Comparison of ENCODE assay signal across 1 cellular context in the genomic region with DNA sequence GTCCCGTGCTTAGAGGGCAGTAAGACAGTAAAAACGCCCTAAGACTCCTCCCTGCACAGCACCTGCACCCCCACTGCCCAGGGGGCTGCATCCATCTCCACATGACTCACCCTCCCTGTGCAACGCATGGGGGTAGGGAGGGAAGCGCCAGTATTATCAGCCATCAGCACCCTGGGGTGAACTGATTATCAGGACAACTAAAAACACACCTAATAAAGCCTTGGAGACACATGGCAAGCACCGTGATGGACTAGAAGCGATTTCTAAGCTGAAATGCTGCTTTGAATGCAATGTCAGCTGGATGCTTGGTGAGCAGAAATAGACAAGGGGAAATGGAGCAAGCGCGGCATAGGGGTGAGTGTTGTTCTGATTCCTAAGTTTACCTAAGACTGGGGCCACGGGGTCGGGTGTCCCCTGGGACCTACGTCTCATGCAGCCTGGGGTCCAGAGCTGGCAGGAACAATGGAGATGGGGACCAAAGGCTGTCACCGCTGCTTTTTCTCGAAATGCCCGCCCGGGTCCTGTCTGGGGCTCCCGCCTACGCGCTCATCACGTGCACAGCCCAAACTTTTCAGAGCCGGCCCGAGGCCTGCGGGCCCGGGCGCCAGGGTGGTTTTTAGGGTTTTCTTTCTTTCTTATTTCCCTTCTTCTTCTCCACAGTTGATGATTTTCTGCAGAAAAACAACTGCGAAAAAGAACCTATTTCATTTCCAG.
A peak's percentile ranks its signal among the peaks of the same experiment; 100 is the strongest.
TF ChIP-seq lines count a peak whose summit lies in the region.

No MANE protein-coding gene starts in this region.

TF ChIP-seq in K562, 482 proteins besides CTCF, POLR2A, EP300 and RAD21 (continued from another document and continues in another):
- TF ChIP-seq, protein P1, sequence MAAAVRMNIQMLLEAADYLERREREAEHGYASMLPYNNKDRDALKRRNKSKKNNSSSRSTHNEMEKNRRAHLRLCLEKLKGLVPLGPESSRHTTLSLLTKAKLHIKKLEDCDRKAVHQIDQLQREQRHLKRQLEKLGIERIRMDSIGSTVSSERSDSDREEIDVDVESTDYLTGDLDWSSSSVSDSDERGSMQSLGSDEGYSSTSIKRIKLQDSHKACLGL (CRISPR knock-in tag; IDR thresholded peaks at IDR 0.05; ENCODE audit: borderline replicate concordance, poor library complexity, severe bottlenecking): no peak
- TF ChIP-seq CHD1 (IDR thresholded peaks at IDR 0.05; ENCODE audit: low read length): no peak
- TF ChIP-seq ZNF24 (IDR thresholded peaks at IDR 0.05): no peak
- TF ChIP-seq, protein P2, sequence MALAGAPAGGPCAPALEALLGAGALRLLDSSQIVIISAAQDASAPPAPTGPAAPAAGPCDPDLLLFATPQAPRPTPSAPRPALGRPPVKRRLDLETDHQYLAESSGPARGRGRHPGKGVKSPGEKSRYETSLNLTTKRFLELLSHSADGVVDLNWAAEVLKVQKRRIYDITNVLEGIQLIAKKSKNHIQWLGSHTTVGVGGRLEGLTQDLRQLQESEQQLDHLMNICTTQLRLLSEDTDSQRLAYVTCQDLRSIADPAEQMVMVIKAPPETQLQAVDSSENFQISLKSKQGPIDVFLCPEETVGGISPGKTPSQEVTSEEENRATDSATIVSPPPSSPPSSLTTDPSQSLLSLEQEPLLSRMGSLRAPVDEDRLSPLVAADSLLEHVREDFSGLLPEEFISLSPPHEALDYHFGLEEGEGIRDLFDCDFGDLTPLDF (CRISPR knock-in tag; IDR thresholded peaks at IDR 0.05): no peak; the same call in 1 of the 2 replicates
- no peak for TF ChIP-seq SAFB2 (IDR thresholded peaks at IDR 0.05; ENCODE audit: borderline replicate concordance, low read depth, low read length, severe bottlenecking)
- no peak for TF ChIP-seq RFX5 (IDR thresholded peaks at IDR 0.05; ENCODE audit: low read depth, low read length)
- TF ChIP-seq JUND (IDR thresholded peaks at IDR 0.05; ENCODE audit: borderline replicate concordance, low read depth, low read length): peak; percentile 99
- peak; percentile 94; the same call in 2 of the 3 replicates for TF ChIP-seq JUND (tag; IDR thresholded peaks at IDR 0.05; ENCODE audit: borderline replicate concordance, low read depth, low read length)
- TF ChIP-seq TARDBP (IDR thresholded peaks at IDR 0.05): peak; percentile 59; the same call in 1 of the 2 replicates
- TF ChIP-seq, protein P3, sequence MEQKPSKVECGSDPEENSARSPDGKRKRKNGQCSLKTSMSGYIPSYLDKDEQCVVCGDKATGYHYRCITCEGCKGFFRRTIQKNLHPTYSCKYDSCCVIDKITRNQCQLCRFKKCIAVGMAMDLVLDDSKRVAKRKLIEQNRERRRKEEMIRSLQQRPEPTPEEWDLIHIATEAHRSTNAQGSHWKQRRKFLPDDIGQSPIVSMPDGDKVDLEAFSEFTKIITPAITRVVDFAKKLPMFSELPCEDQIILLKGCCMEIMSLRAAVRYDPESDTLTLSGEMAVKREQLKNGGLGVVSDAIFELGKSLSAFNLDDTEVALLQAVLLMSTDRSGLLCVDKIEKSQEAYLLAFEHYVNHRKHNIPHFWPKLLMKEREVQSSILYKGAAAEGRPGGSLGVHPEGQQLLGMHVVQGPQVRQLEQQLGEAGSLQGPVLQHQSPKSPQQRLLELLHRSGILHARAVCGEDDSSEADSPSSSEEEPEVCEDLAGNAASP (IDR thresholded peaks at IDR 0.05): no peak
- no peak for TF ChIP-seq HMG20A (CRISPR knock-in tag; conservative IDR thresholded peaks at IDR 0.05)
- TF ChIP-seq, protein P4, sequence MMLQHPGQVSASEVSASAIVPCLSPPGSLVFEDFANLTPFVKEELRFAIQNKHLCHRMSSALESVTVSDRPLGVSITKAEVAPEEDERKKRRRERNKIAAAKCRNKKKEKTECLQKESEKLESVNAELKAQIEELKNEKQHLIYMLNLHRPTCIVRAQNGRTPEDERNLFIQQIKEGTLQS (IDR thresholded peaks at IDR 0.05): peak; percentile 91
- TF ChIP-seq, protein P4 (CRISPR knock-in tag; conservative IDR thresholded peaks at IDR 0.05): peak; percentile 45; the same call in 1 of the 2 replicates
- TF ChIP-seq, protein P5, sequence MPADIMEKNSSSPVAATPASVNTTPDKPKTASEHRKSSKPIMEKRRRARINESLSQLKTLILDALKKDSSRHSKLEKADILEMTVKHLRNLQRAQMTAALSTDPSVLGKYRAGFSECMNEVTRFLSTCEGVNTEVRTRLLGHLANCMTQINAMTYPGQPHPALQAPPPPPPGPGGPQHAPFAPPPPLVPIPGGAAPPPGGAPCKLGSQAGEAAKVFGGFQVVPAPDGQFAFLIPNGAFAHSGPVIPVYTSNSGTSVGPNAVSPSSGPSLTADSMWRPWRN (IDR thresholded peaks at IDR 0.05; ENCODE audit: low read depth): peak; percentile 14; the same call in 1 of the 2 replicates
- peak; percentile 98 for TF ChIP-seq ZBTB7A (IDR thresholded peaks at IDR 0.05; ENCODE audit: borderline replicate concordance, control insufficient read depth, low read depth, low read length)
- no peak for TF ChIP-seq POU5F1 (IDR thresholded peaks at IDR 0.05; ENCODE audit: borderline replicate concordance, low read depth, low read length, partially characterized antibody)
- no peak for TF ChIP-seq ZSCAN32 (CRISPR knock-in tag; IDR thresholded peaks at IDR 0.05)
- no peak for TF ChIP-seq ZNF436 (CRISPR knock-in tag; IDR thresholded peaks at IDR 0.05)
- TF ChIP-seq, protein P6, sequence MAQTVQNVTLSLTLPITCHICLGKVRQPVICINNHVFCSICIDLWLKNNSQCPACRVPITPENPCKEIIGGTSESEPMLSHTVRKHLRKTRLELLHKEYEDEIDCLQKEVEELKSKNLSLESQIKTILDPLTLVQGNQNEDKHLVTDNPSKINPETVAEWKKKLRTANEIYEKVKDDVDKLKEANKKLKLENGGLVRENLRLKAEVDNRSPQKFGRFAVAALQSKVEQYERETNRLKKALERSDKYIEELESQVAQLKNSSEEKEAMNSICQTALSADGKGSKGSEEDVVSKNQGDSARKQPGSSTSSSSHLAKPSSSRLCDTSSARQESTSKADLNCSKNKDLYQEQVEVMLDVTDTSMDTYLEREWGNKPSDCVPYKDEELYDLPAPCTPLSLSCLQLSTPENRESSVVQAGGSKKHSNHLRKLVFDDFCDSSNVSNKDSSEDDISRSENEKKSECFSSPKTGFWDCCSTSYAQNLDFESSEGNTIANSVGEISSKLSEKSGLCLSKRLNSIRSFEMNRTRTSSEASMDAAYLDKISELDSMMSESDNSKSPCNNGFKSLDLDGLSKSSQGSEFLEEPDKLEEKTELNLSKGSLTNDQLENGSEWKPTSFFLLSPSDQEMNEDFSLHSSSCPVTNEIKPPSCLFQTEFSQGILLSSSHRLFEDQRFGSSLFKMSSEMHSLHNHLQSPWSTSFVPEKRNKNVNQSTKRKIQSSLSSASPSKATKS (CRISPR knock-in tag; IDR thresholded peaks at IDR 0.05): no peak
- TF ChIP-seq, protein P7, sequence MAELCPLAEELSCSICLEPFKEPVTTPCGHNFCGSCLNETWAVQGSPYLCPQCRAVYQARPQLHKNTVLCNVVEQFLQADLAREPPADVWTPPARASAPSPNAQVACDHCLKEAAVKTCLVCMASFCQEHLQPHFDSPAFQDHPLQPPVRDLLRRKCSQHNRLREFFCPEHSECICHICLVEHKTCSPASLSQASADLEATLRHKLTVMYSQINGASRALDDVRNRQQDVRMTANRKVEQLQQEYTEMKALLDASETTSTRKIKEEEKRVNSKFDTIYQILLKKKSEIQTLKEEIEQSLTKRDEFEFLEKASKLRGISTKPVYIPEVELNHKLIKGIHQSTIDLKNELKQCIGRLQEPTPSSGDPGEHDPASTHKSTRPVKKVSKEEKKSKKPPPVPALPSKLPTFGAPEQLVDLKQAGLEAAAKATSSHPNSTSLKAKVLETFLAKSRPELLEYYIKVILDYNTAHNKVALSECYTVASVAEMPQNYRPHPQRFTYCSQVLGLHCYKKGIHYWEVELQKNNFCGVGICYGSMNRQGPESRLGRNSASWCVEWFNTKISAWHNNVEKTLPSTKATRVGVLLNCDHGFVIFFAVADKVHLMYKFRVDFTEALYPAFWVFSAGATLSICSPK (IDR thresholded peaks at IDR 0.05; ENCODE audit: borderline replicate concordance): no peak
- TF ChIP-seq ZNF707 (CRISPR knock-in tag; conservative IDR thresholded peaks at IDR 0.05): no peak
- TF ChIP-seq, protein P8, sequence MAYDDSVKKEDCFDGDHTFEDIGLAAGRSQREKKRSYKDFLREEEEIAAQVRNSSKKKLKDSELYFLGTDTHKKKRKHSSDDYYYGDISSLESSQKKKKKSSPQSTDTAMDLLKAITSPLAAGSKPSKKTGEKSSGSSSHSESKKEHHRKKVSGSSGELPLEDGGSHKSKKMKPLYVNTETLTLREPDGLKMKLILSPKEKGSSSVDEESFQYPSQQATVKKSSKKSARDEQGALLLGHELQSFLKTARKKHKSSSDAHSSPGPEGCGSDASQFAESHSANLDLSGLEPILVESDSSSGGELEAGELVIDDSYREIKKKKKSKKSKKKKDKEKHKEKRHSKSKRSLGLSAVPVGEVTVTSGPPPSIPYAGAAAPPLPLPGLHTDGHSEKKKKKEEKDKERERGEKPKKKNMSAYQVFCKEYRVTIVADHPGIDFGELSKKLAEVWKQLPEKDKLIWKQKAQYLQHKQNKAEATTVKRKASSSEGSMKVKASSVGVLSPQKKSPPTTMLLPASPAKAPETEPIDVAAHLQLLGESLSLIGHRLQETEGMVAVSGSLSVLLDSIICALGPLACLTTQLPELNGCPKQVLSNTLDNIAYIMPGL (CRISPR knock-in tag; IDR thresholded peaks at IDR 0.05): no peak
- TF ChIP-seq KDM1A (IDR thresholded peaks at IDR 0.05): peak; percentile 81 to 86; a peak in 3 of 4 replicates
- peak; percentile 93 for TF ChIP-seq ARID1B (IDR thresholded peaks at IDR 0.05)
- no peak for TF ChIP-seq POLR2AphosphoS2 (IDR thresholded peaks at IDR 0.05; ENCODE audit: low read length)
- no peak for TF ChIP-seq DNMT1 (IDR thresholded peaks at IDR 0.05)
- TF ChIP-seq MYNN (IDR thresholded peaks at IDR 0.05): peak; percentile 56; the same call in 1 of the 2 replicates
- no peak for TF ChIP-seq MYNN (CRISPR knock-in tag; IDR thresholded peaks at IDR 0.05)
- TF ChIP-seq JUN (IDR thresholded peaks at IDR 0.05; ENCODE audit: borderline replicate concordance, low read depth, low read length): peak; percentile 96
- TF ChIP-seq JUN (CRISPR knock-in tag; IDR thresholded peaks at IDR 0.05; ENCODE audit: borderline replicate concordance): peak; percentile 91
- TF ChIP-seq, protein P9, sequence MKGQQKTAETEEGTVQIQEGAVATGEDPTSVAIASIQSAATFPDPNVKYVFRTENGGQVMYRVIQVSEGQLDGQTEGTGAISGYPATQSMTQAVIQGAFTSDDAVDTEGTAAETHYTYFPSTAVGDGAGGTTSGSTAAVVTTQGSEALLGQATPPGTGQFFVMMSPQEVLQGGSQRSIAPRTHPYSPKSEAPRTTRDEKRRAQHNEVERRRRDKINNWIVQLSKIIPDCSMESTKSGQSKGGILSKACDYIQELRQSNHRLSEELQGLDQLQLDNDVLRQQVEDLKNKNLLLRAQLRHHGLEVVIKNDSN (CRISPR knock-in tag; IDR thresholded peaks at IDR 0.05): peak; percentile 72
- TF ChIP-seq RUNX1 (IDR thresholded peaks at IDR 0.05; ENCODE audit: low read depth): no peak
- TF ChIP-seq ILF3 (IDR thresholded peaks at IDR 0.05; ENCODE audit: borderline replicate concordance): peak; percentile 83; the same call in 1 of the 2 replicates
- no peak for TF ChIP-seq RBBP5 (IDR thresholded peaks at IDR 0.05; ENCODE audit: borderline replicate concordance, insufficient read depth, low read length, poor library complexity, severe bottlenecking)
- peak; percentile 52; the same call in 1 of the 2 replicates for TF ChIP-seq KLF16 (IDR thresholded peaks at IDR 0.05)
- TF ChIP-seq CBFB (CRISPR knock-in tag; IDR thresholded peaks at IDR 0.05): no peak
- no peak for TF ChIP-seq SAFB (IDR thresholded peaks at IDR 0.05; ENCODE audit: borderline replicate concordance, low read depth, low read length)
- 0 out of 2 replicates have a peak, but pooled peaks have one; percentile 18 for TF ChIP-seq PYGO2 (tag; IDR thresholded peaks at IDR 0.05)
- TF ChIP-seq ILK (tag; IDR thresholded peaks at IDR 0.05; ENCODE audit: borderline replicate concordance, low read depth): no peak
- TF ChIP-seq, protein P10, sequence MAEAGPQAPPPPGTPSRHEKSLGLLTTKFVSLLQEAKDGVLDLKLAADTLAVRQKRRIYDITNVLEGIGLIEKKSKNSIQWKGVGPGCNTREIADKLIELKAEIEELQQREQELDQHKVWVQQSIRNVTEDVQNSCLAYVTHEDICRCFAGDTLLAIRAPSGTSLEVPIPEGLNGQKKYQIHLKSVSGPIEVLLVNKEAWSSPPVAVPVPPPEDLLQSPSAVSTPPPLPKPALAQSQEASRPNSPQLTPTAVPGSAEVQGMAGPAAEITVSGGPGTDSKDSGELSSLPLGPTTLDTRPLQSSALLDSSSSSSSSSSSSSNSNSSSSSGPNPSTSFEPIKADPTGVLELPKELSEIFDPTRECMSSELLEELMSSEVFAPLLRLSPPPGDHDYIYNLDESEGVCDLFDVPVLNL (CRISPR knock-in tag; IDR thresholded peaks at IDR 0.05; ENCODE audit: low read depth): no peak
- no peak for TF ChIP-seq GABPB2 (CRISPR knock-in tag; conservative IDR thresholded peaks at IDR 0.05)
- peak; percentile 91 for TF ChIP-seq BRD9 (IDR thresholded peaks at IDR 0.05; ENCODE audit: low read depth, partially characterized antibody)
- TF ChIP-seq KHSRP (IDR thresholded peaks at IDR 0.05): no peak
- no peak for TF ChIP-seq RBM22 (IDR thresholded peaks at IDR 0.05; ENCODE audit: low read depth, low read length, poor library complexity, severe bottlenecking)
- peak; percentile 67 for TF ChIP-seq FOS (IDR thresholded peaks at IDR 0.05; ENCODE audit: extremely low read depth, insufficient read length)
- peak; percentile 63 for TF ChIP-seq RAD51 (IDR thresholded peaks at IDR 0.05; ENCODE audit: borderline replicate concordance, low read depth)
- no peak for TF ChIP-seq EWSR1 (IDR thresholded peaks at IDR 0.05; ENCODE audit: borderline replicate concordance, low read depth, partially characterized antibody)
- TF ChIP-seq HNRNPL (IDR thresholded peaks at IDR 0.05; ENCODE audit: low read depth, low read length): no peak
- TF ChIP-seq ESRRB (CRISPR knock-in tag; IDR thresholded peaks at IDR 0.05; ENCODE audit: borderline replicate concordance): no peak
- TF ChIP-seq SIN3A (IDR thresholded peaks at IDR 0.05; ENCODE audit: borderline replicate concordance in 2 of 2, control insufficient read depth in 1 of 2, low read depth in 2 of 2, low read length in 2 of 2): no peak
- peak; percentile 96 for TF ChIP-seq DPF2 (IDR thresholded peaks at IDR 0.05)
- TF ChIP-seq ZNF41 (CRISPR knock-in tag; conservative IDR thresholded peaks at IDR 0.05): no peak
- TF ChIP-seq RNF2 (IDR thresholded peaks at IDR 0.05): peak; percentile 87; the same call in 1 of the 2 replicates
- peak; percentile 92 for TF ChIP-seq MTA3 (IDR thresholded peaks at IDR 0.05; ENCODE audit: borderline replicate concordance)
- no peak for TF ChIP-seq STAT5B (CRISPR knock-in tag; IDR thresholded peaks at IDR 0.05)
- no peak for TF ChIP-seq ZNF785 (CRISPR knock-in tag; IDR thresholded peaks at IDR 0.05)
- no peak for TF ChIP-seq PPARD (CRISPR knock-in tag; IDR thresholded peaks at IDR 0.05)
- TF ChIP-seq PCBP1 (IDR thresholded peaks at IDR 0.05; ENCODE audit: low read depth, low read length, poor library complexity, severe bottlenecking): no peak
- TF ChIP-seq EP400 (IDR thresholded peaks at IDR 0.05): peak; percentile 88
- TF ChIP-seq NCOR1 (IDR thresholded peaks at IDR 0.05): peak; percentile 78
- no peak for TF ChIP-seq MYBL2 (IDR thresholded peaks at IDR 0.05; ENCODE audit: low read depth)
- no peak for TF ChIP-seq MYBL2 (CRISPR knock-in tag; IDR thresholded peaks at IDR 0.05; ENCODE audit: borderline replicate concordance)
- TF ChIP-seq ZNF561 (CRISPR knock-in tag; conservative IDR thresholded peaks at IDR 0.05): no peak
